Comparison of ENCODE assay signal across 1 cellular context in the genomic region with DNA sequence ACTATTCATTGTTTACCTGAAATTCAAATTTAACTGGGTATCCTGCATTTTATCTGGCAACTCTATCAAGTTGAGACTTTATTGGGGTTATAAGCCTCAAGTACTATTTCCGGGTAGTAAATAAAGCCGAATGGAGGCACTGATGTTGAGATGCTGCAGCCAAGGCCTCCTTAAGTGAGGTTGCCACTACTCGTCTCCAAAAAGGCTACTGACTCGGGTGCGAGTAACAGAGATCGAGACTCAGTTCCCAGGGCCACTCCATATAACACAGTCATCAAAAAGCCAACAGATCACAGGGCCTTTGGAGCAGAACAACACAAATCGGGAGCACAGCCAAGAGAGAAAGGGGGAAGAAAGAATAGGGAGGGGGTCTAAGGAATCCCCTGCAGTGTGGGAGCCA.
TF ChIP-seq lines count a peak whose summit lies in the region.

No MANE protein-coding gene starts in this region.

TF ChIP-seq in HepG2, 621 proteins besides CTCF, POLR2A, EP300 and RAD21:
- TF ChIP-seq ATAD3A (CRISPR knock-in tag; IDR thresholded peaks at IDR 0.05) (no peak), ZBTB43 (CRISPR knock-in tag; conservative IDR thresholded peaks at IDR 0.05) (no peak), NFIC (IDR thresholded peaks at IDR 0.05; ENCODE audit: low read length) (no peak), MAFK (conservative IDR thresholded peaks at IDR 0.05 in 1 of 2, IDR thresholded peaks at IDR 0.05 in 1 of 2; ENCODE audit: low read length in 2 of 2) (0 out of 4 replicates have a peak, but pooled peaks of 1 of the 2 experiments have one; percentile 3)
- TF ChIP-seq, protein P1, sequence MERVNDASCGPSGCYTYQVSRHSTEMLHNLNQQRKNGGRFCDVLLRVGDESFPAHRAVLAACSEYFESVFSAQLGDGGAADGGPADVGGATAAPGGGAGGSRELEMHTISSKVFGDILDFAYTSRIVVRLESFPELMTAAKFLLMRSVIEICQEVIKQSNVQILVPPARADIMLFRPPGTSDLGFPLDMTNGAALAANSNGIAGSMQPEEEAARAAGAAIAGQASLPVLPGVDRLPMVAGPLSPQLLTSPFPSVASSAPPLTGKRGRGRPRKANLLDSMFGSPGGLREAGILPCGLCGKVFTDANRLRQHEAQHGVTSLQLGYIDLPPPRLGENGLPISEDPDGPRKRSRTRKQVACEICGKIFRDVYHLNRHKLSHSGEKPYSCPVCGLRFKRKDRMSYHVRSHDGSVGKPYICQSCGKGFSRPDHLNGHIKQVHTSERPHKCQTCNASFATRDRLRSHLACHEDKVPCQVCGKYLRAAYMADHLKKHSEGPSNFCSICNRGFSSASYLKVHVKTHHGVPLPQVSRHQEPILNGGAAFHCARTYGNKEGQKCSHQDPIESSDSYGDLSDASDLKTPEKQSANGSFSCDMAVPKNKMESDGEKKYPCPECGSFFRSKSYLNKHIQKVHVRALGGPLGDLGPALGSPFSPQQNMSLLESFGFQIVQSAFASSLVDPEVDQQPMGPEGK (CRISPR knock-in tag; IDR thresholded peaks at IDR 0.05) = no peak
- TF ChIP-seq, protein P2, sequence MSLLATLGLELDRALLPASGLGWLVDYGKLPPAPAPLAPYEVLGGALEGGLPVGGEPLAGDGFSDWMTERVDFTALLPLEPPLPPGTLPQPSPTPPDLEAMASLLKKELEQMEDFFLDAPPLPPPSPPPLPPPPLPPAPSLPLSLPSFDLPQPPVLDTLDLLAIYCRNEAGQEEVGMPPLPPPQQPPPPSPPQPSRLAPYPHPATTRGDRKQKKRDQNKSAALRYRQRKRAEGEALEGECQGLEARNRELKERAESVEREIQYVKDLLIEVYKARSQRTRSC (CRISPR knock-in tag; IDR thresholded peaks at IDR 0.05; ENCODE audit: low read depth) = no peak
TF ChIP-seq in HepG2: peak in this region for 1.
